In genomic region chr14:81170104-81170828, GRCh38 we compare ENCODE assay signal across 8 cellular contexts. TPM values are rescaled to one million over a fixed set of nuclear protein-coding genes. Genes with fewer than 3 reads are reported as not detected.
DNase-seq lines count a peak whose midpoint lies in the region; ATAC-seq and TF ChIP-seq lines count a peak whose summit lies in the region.

No MANE protein-coding gene starts in this region.

- no peaks in the 10 kb centered on the region for H3K27me3 ChIP-seq in dorsolateral prefrontal cortex

- TF ChIP-seq CTCF in dorsolateral prefrontal cortex (IDR thresholded peaks at IDR 0.05 in 54 of 56, conservative IDR thresholded peaks at IDR 0.05 in 2 of 56; ENCODE audit: low read depth in 1 of 56, partially characterized antibody in 56 of 56) (peak; percentile 71 to 99 (median 90)), lower leg skin (IDR thresholded peaks at IDR 0.05) (peak in 1 of 3 donors; percentile 37)

- DNase-seq in CD1c-positive myeloid dendritic cell (ENCODE audit: extremely low spot score), result peak; percentile 89
- peak; percentile 95 for DNase-seq in NCI-H69 (lab: John Stamatoyannopoulos, UW)
- DNase-seq in activated CD4-positive, alpha-beta T cell treated with anti-CD3 and anti-CD28 coated beads, Interleukin-2, amount 50 U/mL, for 4 hours, result peak; percentile 83 to 87
- peak; percentile 91 to 97 (median 96) for DNase-seq in dorsolateral prefrontal cortex
- DNase-seq in lower leg skin (ENCODE audit: low spot score in 2 of 2), result peak; percentile 92 to 98
- peak; percentile 77 to 85 for DNase-seq in stimulated activated CD4-positive, alpha-beta T cell treated with anti-CD3 and anti-CD28 coated beads, Interleukin-4, amount 100 ng/mL, for 48 hours (ENCODE audit: low read depth in 2 of 2)

- H3K4me3 ChIP-seq in dorsolateral prefrontal cortex (peak overlapping the region; percentile 58 to 95 (median 81)), lower leg skin (ENCODE audit: low read depth, poor library complexity, severe bottlenecking) (peak overlapping the region; percentile 52)

- ATAC-seq in GM19351 (IDR thresholded peaks at IDR 0.05; ENCODE audit: unreplicated experiment) (peak; percentile 90), HG03521 (IDR thresholded peaks at IDR 0.05; ENCODE audit: unreplicated experiment) (peak; percentile 92)

- peak in 1 of 2 donors; percentile 64 for TF ChIP-seq POLR2A in lower leg skin (IDR thresholded peaks at IDR 0.05)

- 0 to 1% methylated on average over 20 to 25 of the region's 28 CpGs for WGBS in lower leg skin, 2 donors

- intact Hi-C loops in dorsolateral prefrontal cortex (cut with DNase I), result loop anchor here (1.0 to 5.0 kb wide), 5 partner anchors 37 to 216 kb away; partner anchors contain the start of genes GTF2A1 (in 1 of the 2) and TSHR (in 1 of the 2)
- intact Hi-C loops in lower leg skin (cut with DNase I; ENCODE audit: low total_unique reads), result loop anchor here (10.0 kb wide), 1 partner anchor 175 kb away; no protein-coding TSS in a partner anchor

- H3K27ac ChIP-seq in dorsolateral prefrontal cortex, result peak overlapping the region; percentile 85 to 100 (median 97)

RNA-seq across cellular contexts. Expression of gene GTF2A1, which starts 50.5 kb away (rescaled TPM):
- 10 to 100 TPM; 28.5 to 73.1 (median 53.1) TPM for total RNA-seq in dorsolateral prefrontal cortex
- 10 to 100 TPM; 32.1 to 39.7 (median 35.5) TPM for total RNA-seq in lower leg skin

Comparison
In these comparisons a context has a peak if more than half of its experiments do, and no peak if none do; other contexts are left out.
1. Peak in every context shown above with its lines: DNase-seq, ATAC-seq, H3K4me3 ChIP-seq and H3K27ac ChIP-seq.